In the genomic region with DNA sequence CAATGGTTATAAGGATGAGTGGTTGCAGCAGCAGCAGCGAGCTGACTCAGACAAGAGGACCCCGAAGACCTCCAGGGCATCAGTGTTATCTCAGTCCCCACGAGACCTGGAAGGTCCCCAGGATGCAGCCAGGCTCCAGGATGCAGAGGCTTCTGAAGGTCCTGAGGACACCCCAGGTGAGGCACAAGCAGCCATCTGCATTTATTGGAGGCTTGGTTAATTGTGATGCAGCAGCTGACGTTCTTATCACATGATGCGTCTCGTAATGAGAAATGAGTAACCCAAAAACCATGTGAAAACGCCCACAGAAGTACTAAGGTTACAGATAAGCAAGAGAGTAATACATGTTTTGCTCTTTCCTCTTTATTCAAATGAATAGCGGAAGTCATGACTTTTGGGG, we compare ENCODE assay signal across 12 cellular contexts. TPM values are rescaled to one million over a fixed set of nuclear protein-coding genes. Genes with fewer than 3 reads are reported as not detected.
DNase-seq lines count a peak whose midpoint lies in the region; ATAC-seq and TF ChIP-seq lines count a peak whose summit lies in the region.
"Had no signal": no experiment of that assay in that cellular context is flagged by ENCODE, and none has a peak within 500 bp of the region (broad histone marks: within the 10 kb centered on the region; RNA-seq: fewer than 3 reads in every experiment).

No MANE protein-coding gene starts in this region.

- no peaks in the 10 kb centered on the region for H3K27me3 ChIP-seq in SJSA1 (replicated peaks)
- H3K27me3 ChIP-seq in foreskin keratinocyte: no peaks in the 10 kb centered on the region
- H3K27me3 ChIP-seq in esophagus muscularis mucosa: no peaks in the 10 kb centered on the region
- H3K27me3 ChIP-seq: vagina had no signal

- H3K36me3 Mint-ChIP-seq in HFFc6 (ENCODE audit: low read depth): peaks cover 7% of the 10 kb centered on the region

- TF ChIP-seq CTCF in HFFc6 (IDR thresholded peaks at IDR 0.05) (no peak), foreskin keratinocyte (conservative IDR thresholded peaks at IDR 0.05) (no peak), esophagus muscularis mucosa (IDR thresholded peaks at IDR 0.05) (no peak)

- DNase-seq in ELR (ENCODE audit: low read depth) (peak; percentile 85), HFFc6 (peak; percentile 50), SJSA1 (ENCODE audit: low read depth in 1 of 2, low spot score in 2 of 2) (no peak), foreskin keratinocyte (peak; percentile 54 to 82), NCI-H1092 treated with DMSO at 0.1 percent for 48 hours (lab: John Stamatoyannopoulos, UW) (no peak), esophagus muscularis mucosa (ENCODE audit: extremely low spot score) (no peak), NOMO-1 treated with dmso at 0.1 percent for 144 hours (lab: John Stamatoyannopoulos, UW; ENCODE audit: unreplicated experiment) (no peak)
- DNase-seq: cerebellar nuclear complex, NCI-H1436 treated with DMSO at 0.1 percent for 48 hours had no signal

- intact Hi-C loops in esophagus muscularis mucosa (cut with DNase I): no loop called here

- no peak overlapping the region for H3K4me3 ChIP-seq in SJSA1
- H3K4me3 ChIP-seq in esophagus muscularis mucosa: no peak overlapping the region
- H3K4me3 ChIP-seq: vagina had no signal

- no peak overlapping the region for H3K27ac Mint-ChIP-seq in HFFc6

- peaks cover 27% of the 10 kb centered on the region for H3K4me1 Mint-ChIP-seq in HFFc6 (ENCODE audit: low read depth)

- TF ChIP-seq POLR2A in esophagus muscularis mucosa (IDR thresholded peaks at IDR 0.05; ENCODE audit: low read depth): no peak

- H3K36me3 ChIP-seq in SJSA1 (no peaks in the 10 kb centered on the region), esophagus muscularis mucosa (no peaks in the 10 kb centered on the region)
- H3K36me3 ChIP-seq: vagina had no signal

- TF ChIP-seq EP300 in esophagus muscularis mucosa (IDR thresholded peaks at IDR 0.05): no peak

- ATAC-seq in foreskin keratinocyte: peak; percentile 84
- no peak for ATAC-seq in HG02973 (IDR thresholded peaks at IDR 0.05; ENCODE audit: unreplicated experiment)

- WGBS in esophagus muscularis mucosa: 66% methylated on average over 8 of the region's 8 CpGs

- no peak overlapping the region for H3K4me3 Mint-ChIP-seq in HFFc6

- peaks cover 10% of the 10 kb centered on the region; the same call in 1 of the 2 replicates for H3K9me3 Mint-ChIP-seq in HFFc6

- peak overlapping the region; percentile 44; the same call in 1 of the 2 replicates for H3K27ac ChIP-seq in SJSA1
- H3K27ac ChIP-seq in foreskin keratinocyte: no peak overlapping the region
- H3K27ac ChIP-seq in esophagus muscularis mucosa (replicated peaks in 1 of 4): no peak overlapping the region
- H3K27ac ChIP-seq: vagina had no signal

- H3K4me1 ChIP-seq in SJSA1 (replicated peaks) (peaks cover 9% of the 10 kb centered on the region), foreskin keratinocyte (peaks cover 15% of the 10 kb centered on the region), esophagus muscularis mucosa (no peaks in the 10 kb centered on the region)
- H3K4me1 ChIP-seq: vagina had no signal

- no peaks in the 10 kb centered on the region; the same call in 1 of the 2 replicates for H3K9me3 ChIP-seq in SJSA1 (replicated peaks)
- H3K9me3 ChIP-seq in esophagus muscularis mucosa: no peaks in the 10 kb centered on the region
- H3K9me3 ChIP-seq: vagina had no signal

- peaks cover 3% of the 10 kb centered on the region; the same call in 1 of the 2 replicates for H3K27me3 Mint-ChIP-seq in HFFc6 (ENCODE audit: insufficient read depth)

RNA-seq across cellular contexts. Expression of gene C7orf57, which starts 17.4 kb away (rescaled TPM):
- under 1 TPM in 1 of 6 experiments, not detected in 5; 0.14 TPM for total RNA-seq in HFFc6 (2021; fragmentation: NEBNext Ultra II Directional; extraction: Animal tissue kit (Norgen Biotek cat#: 25700))
- 0.34 and 3.8 TPM in 2 replicates for total RNA-seq in SJSA1 (2014; rRNA removed; shearing (Covaris generic))
- 0.28 and 0.44 TPM in 2 replicates for total RNA-seq in foreskin keratinocyte
- polyA plus RNA-seq in foreskin keratinocyte: 0.17 and 0.20 TPM in 2 replicates
- total RNA-seq in esophagus muscularis mucosa: not detected
- total RNA-seq: vagina had no signal

RNA-seq across cellular contexts. Expression of gene SUN3, which starts 23.8 kb away (rescaled TPM):
- total RNA-seq in HFFc6 (2021; fragmentation: NEBNext Ultra II Directional; extraction: Animal tissue kit (Norgen Biotek cat#: 25700)): 1 to 10 TPM in 4 of 6 experiments, not detected in 2; 1.1 to 2.1 (median 1.7) TPM
- total RNA-seq in SJSA1 (2014; rRNA removed; shearing (Covaris generic)): 17.0 and 24.4 TPM in 2 replicates
- not detected in 2 replicates for total RNA-seq in foreskin keratinocyte
- 0.12 TPM in 1 of 2 replicates, not detected in the other for polyA plus RNA-seq in foreskin keratinocyte
- not detected for total RNA-seq in esophagus muscularis mucosa
- total RNA-seq: activated CD8-positive, alpha-beta memory T cell treated with anti-CD3 and anti-CD28 coated beads for 36 hours; vagina had no signal

RNA-seq across cellular contexts. Expression of gene UPP1, which starts 36.3 kb away (rescaled TPM):
- 10 to 100 TPM; 14.3 to 26.5 (median 22.6) TPM for total RNA-seq in HFFc6 (2021; fragmentation: NEBNext Ultra II Directional; extraction: Animal tissue kit (Norgen Biotek cat#: 25700))
- 39.8 and 60.4 TPM in 2 replicates for total RNA-seq in SJSA1 (2014; rRNA removed; shearing (Covaris generic))
- total RNA-seq in foreskin keratinocyte: 165 and 226 TPM in 2 replicates
- polyA plus RNA-seq in foreskin keratinocyte: 232 and 331 TPM in 2 replicates
- total RNA-seq in esophagus muscularis mucosa: 10 to 100 TPM in 3 of 4 donors, 1 to 10 TPM in 1; 7.1 to 26.8 (median 10.6) TPM

Comparison
In these comparisons a context has a peak if more than half of its experiments do, and no peak if none do; other contexts are left out.
1. DNase-seq: peak in ELR (single experiment), HFFc6 (single experiment) and foreskin keratinocyte (2 of 2); none in SJSA1 (0 of 2), NCI-H1092 treated with DMSO at 0.1 percent for 48 hours (single experiment), esophagus muscularis mucosa (single experiment) and NOMO-1 treated with dmso at 0.1 percent for 144 hours (single experiment).